ENCODE assay signal across 17 cellular contexts in genomic region chr2:120283649-120284048, GRCh38. TPM values are rescaled to one million over a fixed set of nuclear protein-coding genes. Genes with fewer than 3 reads are reported as not detected.
A peak's percentile ranks its signal among the peaks of the same experiment; 100 is the strongest.
DNase-seq lines count a peak whose midpoint lies in the region; FAIRE-seq and TF ChIP-seq lines count a peak whose summit lies in the region.
"Had no signal": no experiment of that assay in that cellular context is flagged by ENCODE, and none has a peak within 500 bp of the region (broad histone marks: within the 10 kb centered on the region; RNA-seq: fewer than 3 reads in every experiment).

No MANE protein-coding gene starts in this region.

- no peak overlapping the region for H2AFZ ChIP-seq in H1 (ENCODE audit: low read length)
- no peak overlapping the region for H2AFZ ChIP-seq in mesenchymal stem cell (ENCODE audit: low read depth, low read length)

- H4K91ac ChIP-seq in H1 (replicated peaks; ENCODE audit: insufficient read length, low read length) (no peak overlapping the region), mesenchymal stem cell (ENCODE audit: low read length) (no peak overlapping the region)

- H3K4me1 Mint-ChIP-seq in HFFc6 (ENCODE audit: low read depth): peaks cover 42% of the 10 kb centered on the region

- CTCF ChIA-PET in H1 (lab: Charles Lee; ENCODE audit: partially characterized antibody): interaction anchor here (0.6 to 2.8 kb wide), 36 partner anchors 9 to 803 kb away, joined by 3 to 28 read pairs (median 4); partner anchors contain the start of gene RALB

- no peaks in the 10 kb centered on the region; a peak in 1 of 4 replicates for H3K9me3 ChIP-seq in H1 (ENCODE audit: insufficient read depth in 2 of 2, low read depth in 1 of 2, low read length in 1 of 2)
- no peaks in the 10 kb centered on the region for H3K9me3 ChIP-seq in mesenchymal stem cell (ENCODE audit: control insufficient read depth, low read length)
- H3K9me3 ChIP-seq: left ventricle myocardium inferior had no signal

- TF ChIP-seq RAD21 in H1 (IDR thresholded peaks at IDR 0.05 in 1 of 2, conservative IDR thresholded peaks at IDR 0.05 in 1 of 2; ENCODE audit: low read depth in 2 of 2, low read length in 2 of 2): peak; percentile 21 to 40; a peak in 3 of 4 replicates

- H3K79me1 ChIP-seq in H1 (ENCODE audit: low read depth, low read length) (no peaks in the 10 kb centered on the region), mesenchymal stem cell (replicated peaks; ENCODE audit: low read length, poor library complexity, severe bottlenecking) (peaks cover 22% of the 10 kb centered on the region)

- H3K4ac ChIP-seq in H1 (replicated peaks; ENCODE audit: insufficient read length, low read depth, low read length): no peak overlapping the region
- H3K4ac ChIP-seq in mesenchymal stem cell (ENCODE audit: low read depth in 1 of 2, low read length in 2 of 2): no peak overlapping the region

- in situ Hi-C loops in Caki2 (cut with HindIII; ENCODE audit: low pct_unique_long_range_greater_than_20kb, low sequenced_read_pairs): no loop called here

- H2BK5ac ChIP-seq in H1 (ENCODE audit: low read depth, low read length) (no peak overlapping the region), mesenchymal stem cell (ENCODE audit: low read depth, low read length, poor library complexity, severe bottlenecking) (no peak overlapping the region)

- H4K8ac ChIP-seq in H1 (ENCODE audit: extremely low read depth, insufficient read depth, low read length) (no peak overlapping the region), mesenchymal stem cell (ENCODE audit: low read length) (no peak overlapping the region)

- 16% methylated on average over 4 of the region's 4 CpGs; no CpG with 5 or more reads in 1 of the 2 experiments for WGBS in H1 (ENCODE audit: extremely low coverage in 1 of 2, insufficient coverage in 1 of 2, insufficient read length in 1 of 2, insufficient replicate concordance in 2 of 2, low coverage in 1 of 2, low lambda C conversion rate in 2 of 2, missing lambda C conversion rate in 1 of 2), 2 experiments
- 38% methylated on average over 4 of the region's 4 CpGs for WGBS in mesenchymal stem cell

- peaks cover 0 to 6% (median 2%) of the 10 kb centered on the region in 4 experiments; a peak in 3 of 7 replicates for H3K4me1 ChIP-seq in H1 (replicated peaks in 1 of 4; ENCODE audit: control insufficient read depth in 3 of 4, insufficient read depth in 4 of 4, low read length in 3 of 4)
- H3K4me1 ChIP-seq in mesenchymal stem cell (ENCODE audit: control insufficient read depth, insufficient read depth, low read depth, low read length): peaks cover 3% of the 10 kb centered on the region
- H3K4me1 ChIP-seq: BLaER1 had no signal

- H2AK5ac ChIP-seq in H1 (ENCODE audit: low read depth, low read length) (peak overlapping the region; percentile 82; the same call in 1 of the 2 replicates), mesenchymal stem cell (ENCODE audit: low read length, severe bottlenecking) (no peak overlapping the region)

- no peak overlapping the region; the same call in 1 of the 2 replicates for H3K27ac Mint-ChIP-seq in HFFc6
- H3K27ac Mint-ChIP-seq: activated naive CD4-positive, alpha-beta T cell treated with anti-CD3 and anti-CD28 coated beads, Interleukin-2, amount 10 ng/mL, durations not matched to agents 7 days and 5 days; stimulated activated naive CD8-positive, alpha-beta T cell treated with anti-CD3 and anti-CD28 coated beads, Interleukin-15, Interleukin-2, amounts not matched to agents 100 ng/mL and 50 ng/mL, for 24 hours had no signal

- H3K9ac ChIP-seq in H1 (replicated peaks in 1 of 4; ENCODE audit: extremely low read depth in 1 of 4, low read depth in 3 of 4, low read length in 3 of 4) (no peak overlapping the region), mesenchymal stem cell (ENCODE audit: low read length) (no peak overlapping the region)
- H3K9ac ChIP-seq: BLaER1 had no signal

- DNase-seq in Caki2 (ENCODE audit: low read depth) (peak; percentile 50), HFFc6 (no peak), H1 (ENCODE audit: low read depth in 1 of 2, low spot score in 2 of 2) (no peak), mesenchymal stem cell (peak; percentile 62), HUDEP-2 (lab: John Stamatoyannopoulos, UW; ENCODE audit: unreplicated experiment in 76 of 76) (no peak), dorsolateral prefrontal cortex (no peak), RCC 7860 (ENCODE audit: low spot score) (no peak), NCI-H1092 treated with DMSO at 0.1 percent for 48 hours (lab: John Stamatoyannopoulos, UW) (no peak)
- DNase-seq: activated naive CD4-positive, alpha-beta T cell treated with anti-CD3 and anti-CD28 coated beads, Interleukin-2, amount 10 ng/mL, durations not matched to agents 7 days and 5 days; cerebellar nuclear complex; foreskin melanocyte; left ventricle myocardium inferior; stimulated activated CD4-positive, alpha-beta T cell treated with anti-CD3 and anti-CD28 coated beads, Interleukin-2, amount 100 ng/mL, for 48 hours had no signal

- no peaks in the 10 kb centered on the region; the same call in 1 of the 2 replicates for H3K23me2 ChIP-seq in H1 (ENCODE audit: low read depth, low read length)

- no peak overlapping the region for H3K18ac ChIP-seq in H1 (ENCODE audit: extremely low read depth, low read length)
- no peak overlapping the region for H3K18ac ChIP-seq in mesenchymal stem cell (ENCODE audit: low read depth in 1 of 2, low read length in 2 of 2)

- H2BK20ac ChIP-seq in H1 (ENCODE audit: low read length): peak overlapping the region; percentile 48; the same call in 1 of the 2 replicates

- H2BK15ac ChIP-seq in H1 (ENCODE audit: low read length): no peak overlapping the region
- H2BK15ac ChIP-seq in mesenchymal stem cell (ENCODE audit: low read depth, poor library complexity, severe bottlenecking): no peak overlapping the region

- no peaks in the 10 kb centered on the region; the same call in 1 of the 2 replicates for H3K27me3 Mint-ChIP-seq in HFFc6 (ENCODE audit: insufficient read depth)
- H3K27me3 Mint-ChIP-seq: activated naive CD4-positive, alpha-beta T cell treated with anti-CD3 and anti-CD28 coated beads, Interleukin-2, amount 10 ng/mL, durations not matched to agents 7 days and 5 days; stimulated activated naive CD8-positive, alpha-beta T cell treated with anti-CD3 and anti-CD28 coated beads, Interleukin-15, Interleukin-2, amounts not matched to agents 100 ng/mL and 50 ng/mL, for 24 hours had no signal

- H3K23ac ChIP-seq in H1 (ENCODE audit: insufficient read length) (no peak overlapping the region), mesenchymal stem cell (ENCODE audit: low read length in 2 of 2) (no peak overlapping the region)

- TF ChIP-seq CTCF in HFFc6 (IDR thresholded peaks at IDR 0.05) (peak; percentile 38), H1 (IDR thresholded peaks at IDR 0.05; ENCODE audit: control extremely low read depth in 1 of 3, insufficient read depth in 1 of 3, low read depth in 1 of 3, low read length in 3 of 3) (peak in 2 of 3 experiments; percentile 13 to 63; a peak in 2 of 4 replicates), dorsolateral prefrontal cortex (IDR thresholded peaks at IDR 0.05 in 54 of 56, conservative IDR thresholded peaks at IDR 0.05 in 2 of 56; ENCODE audit: low read depth in 1 of 56, partially characterized antibody in 56 of 56) (peak in 2 of 56 donors; percentile 23 to 28)

- H3K56ac ChIP-seq in H1 (replicated peaks; ENCODE audit: insufficient read length, low read depth, low read length): no peak overlapping the region

- peak overlapping the region in 1 of 4 experiments; percentile 37; a peak in 1 of 8 replicates for H3K4me3 ChIP-seq in H1 (ENCODE audit: extremely low read depth in 1 of 4, insufficient read depth in 2 of 4, low read depth in 3 of 4, low read length in 4 of 4)
- H3K4me3 ChIP-seq in mesenchymal stem cell (ENCODE audit: insufficient read depth in 1 of 2, low read depth in 1 of 2, low read length in 2 of 2): no peak overlapping the region
- H3K4me3 ChIP-seq in dorsolateral prefrontal cortex: no peak overlapping the region
- H3K4me3 ChIP-seq: BLaER1, left ventricle myocardium inferior had no signal

- FAIRE-seq in H1 (lab: Jason Lieb, UNC) (peak; percentile 92), RCC 7860 (lab: Jason Lieb, UNC) (no peak)

- no peaks in the 10 kb centered on the region for H3K36me3 ChIP-seq in H1 (ENCODE audit: control insufficient read depth in 2 of 4, insufficient read depth in 4 of 4, low read length in 3 of 4)
- H3K36me3 ChIP-seq in mesenchymal stem cell (ENCODE audit: control insufficient read depth in 1 of 2, insufficient read depth in 2 of 2, low read depth in 1 of 2, low read length in 2 of 2): peaks cover 15 to 44% of the 10 kb centered on the region in 2 experiments

- no peak overlapping the region for H3K27ac ChIP-seq in H1 (ENCODE audit: low read depth, low read length)
- no peak overlapping the region for H3K27ac ChIP-seq in mesenchymal stem cell (ENCODE audit: low read length, poor library complexity, severe bottlenecking)
- H3K27ac ChIP-seq in dorsolateral prefrontal cortex: no peak overlapping the region
- H3K27ac ChIP-seq: BLaER1, HL-60, left ventricle myocardium inferior, RWPE1 had no signal

- no peaks in the 10 kb centered on the region for H3K9me3 Mint-ChIP-seq in HFFc6
- H3K9me3 Mint-ChIP-seq: stimulated activated naive CD8-positive, alpha-beta T cell treated with anti-CD3 and anti-CD28 coated beads, Interleukin-15, Interleukin-2, amounts not matched to agents 100 ng/mL and 50 ng/mL, for 24 hours had no signal

- no peak overlapping the region for H2BK120ac ChIP-seq in H1 (replicated peaks; ENCODE audit: low read depth, low read length)
- no peak overlapping the region for H2BK120ac ChIP-seq in mesenchymal stem cell (ENCODE audit: low read depth, low read length)

- H3K79me2 ChIP-seq in H1 (ENCODE audit: control insufficient read depth in 1 of 2, insufficient read depth in 2 of 2, low read length in 2 of 2): no peaks in the 10 kb centered on the region

- no peaks in the 10 kb centered on the region; a peak in 2 of 7 replicates for H3K27me3 ChIP-seq in H1 (replicated peaks in 1 of 4; ENCODE audit: control insufficient read depth in 3 of 4, extremely low read depth in 1 of 4, insufficient read depth in 3 of 4, low read length in 3 of 4)
- H3K27me3 ChIP-seq in mesenchymal stem cell (ENCODE audit: control insufficient read depth in 1 of 2, insufficient read depth in 1 of 2, low read length in 2 of 2): no peaks in the 10 kb centered on the region
- H3K27me3 ChIP-seq in dorsolateral prefrontal cortex: no peaks in the 10 kb centered on the region
- H3K27me3 ChIP-seq: BLaER1 had no signal

- POLR2A ChIA-PET in H1 (lab: Charles Lee; ENCODE audit: partially characterized antibody): interaction anchor here (0.6 to 1.8 kb wide), 5 partner anchors 10 to 457 kb away, joined by 3 to 4 read pairs (median 3); partner anchors contain the start of gene RALB

- H3K4me3 Mint-ChIP-seq in HFFc6: no peak overlapping the region
- H3K4me3 Mint-ChIP-seq: activated naive CD4-positive, alpha-beta T cell treated with anti-CD3 and anti-CD28 coated beads, Interleukin-2, amount 10 ng/mL, durations not matched to agents 7 days and 5 days; stimulated activated naive CD8-positive, alpha-beta T cell treated with anti-CD3 and anti-CD28 coated beads, Interleukin-15, Interleukin-2, amounts not matched to agents 100 ng/mL and 50 ng/mL, for 24 hours had no signal

- H3K36me3 Mint-ChIP-seq in HFFc6 (ENCODE audit: low read depth): peaks cover 31% of the 10 kb centered on the region

- H4K20me1 ChIP-seq in H1 (replicated peaks in 1 of 2; ENCODE audit: control insufficient read depth in 1 of 2, insufficient read depth in 2 of 2, low read length in 2 of 2): no peaks in the 10 kb centered on the region
- H4K20me1 ChIP-seq: BLaER1 had no signal

- H4K5ac ChIP-seq in H1 (ENCODE audit: insufficient read length, low read depth, low read length): no peak overlapping the region

- intact Hi-C loops in dorsolateral prefrontal cortex (cut with DNase I): no loop called here

- H2BK12ac ChIP-seq in H1 (ENCODE audit: low read depth, low read length) (0 out of 2 replicates have a peak overlapping the region, but pooled peaks have one; percentile 39), mesenchymal stem cell (ENCODE audit: low read length in 2 of 2) (no peak overlapping the region)

- TF ChIP-seq EP300 in H1 (IDR thresholded peaks at IDR 0.05; ENCODE audit: borderline replicate concordance in 1 of 2, low read depth in 2 of 2, low read length in 2 of 2): peak in 1 of 2 experiments; percentile 43; a peak in 1 of 3 replicates

- H3K14ac ChIP-seq in H1 (ENCODE audit: insufficient read length) (no peak overlapping the region), mesenchymal stem cell (ENCODE audit: low read length in 2 of 2) (no peak overlapping the region)

- H3K4me2 ChIP-seq in H1 (ENCODE audit: insufficient read depth in 1 of 2, low read depth in 2 of 2, low read length in 2 of 2) (peak overlapping the region; percentile 27 to 44; a peak in 1 of 4 replicates), mesenchymal stem cell (ENCODE audit: low read length, poor library complexity, severe bottlenecking) (no peak overlapping the region)
- H3K4me2 ChIP-seq: BLaER1 had no signal

- no peak for TF ChIP-seq POLR2A in H1 (IDR thresholded peaks at IDR 0.05; ENCODE audit: control extremely low read depth in 1 of 2, low read depth in 2 of 2, low read length in 2 of 2)

RNA-seq across cellular contexts. Expression of gene RALB, which starts 31.0 kb away (rescaled TPM):
- total RNA-seq in Caki2 (2014; rRNA removed; shearing (Covaris generic); ENCODE audit: low replicate concordance): 92.7 and 116 TPM in 2 replicates
- 10 to 100 TPM; 60.1 to 72.5 (median 69.2) TPM for total RNA-seq in HFFc6 (2021; fragmentation: NEBNext Ultra II Directional; extraction: Animal tissue kit (Norgen Biotek cat#: 25700))
- total RNA-seq in H1 (2021; fragmentation: NEBNext Ultra II Directional; extraction: Animal tissue kit (Norgen Biotek cat#: 25700)): 16.6 and 18.2 TPM in 2 replicates
- polyA plus RNA-seq in H1 (2011; rRNA removed): 8.9 and 12.0 TPM in 2 replicates
- 15.1 TPM for polyA plus RNA-seq in H1 (2011; cell fraction: cytosol; rRNA removed)
- 4.6 TPM for polyA plus RNA-seq in H1 (2011; cell fraction: nucleus; rRNA removed)
- 13.5 to 22.6 TPM (median 16.4 TPM) in 4 replicates for polyA plus RNA-seq in H1 (2012, experiment 1 of 2)
- 4.7 TPM for polyA plus RNA-seq in H1 (2012, experiment 2 of 2)
- polyA plus RNA-seq in H1 (2013, experiment 1 of 2): 13.1 TPM
- 14.6 TPM for polyA plus RNA-seq in H1 (2013, experiment 2 of 2)
- 5.5 and 6.5 TPM in 2 replicates for polyA minus RNA-seq in H1 (2011; rRNA and poly(A)+ RNA removed)
- polyA minus RNA-seq in H1 (2011; cell fraction: cytosol; rRNA and poly(A)+ RNA removed): 5.9 TPM
- polyA minus RNA-seq in H1 (2011; cell fraction: nucleus; rRNA and poly(A)+ RNA removed): 3.3 TPM
- 50.6 TPM for polyA plus RNA-seq in mesenchymal stem cell (2013, experiment 1 of 2)
- 51.3 TPM for polyA plus RNA-seq in mesenchymal stem cell (2013, experiment 2 of 2)
- 10 to 100 TPM; 29.9 to 98.4 (median 61.4) TPM for total RNA-seq in dorsolateral prefrontal cortex

Comparison
In these comparisons a context has a peak if more than half of its experiments do, and no peak if none do; other contexts are left out.
1. DNase-seq: peak in Caki2 (single experiment) and mesenchymal stem cell (single experiment); none in HFFc6 (single experiment), H1 (0 of 2), HUDEP-2 (0 of 76), dorsolateral prefrontal cortex (0 of 10), RCC 7860 (single experiment) and NCI-H1092 treated with DMSO at 0.1 percent for 48 hours (single experiment).